In genomic region chr12:46898152-46898931, GRCh38 we compare ENCODE assay signal across 31 cellular contexts.
"Had no signal": no experiment of that assay in that cellular context is flagged by ENCODE, and none has a peak within 500 bp of the region (broad histone marks: within the 10 kb centered on the region; RNA-seq: fewer than 3 reads in every experiment).

No MANE protein-coding gene starts in this region.

- H3K36me3 Mint-ChIP-seq: activated naive CD4-positive, alpha-beta T cell treated with anti-CD3 and anti-CD28 coated beads, Interleukin-2, amount 10 ng/mL, durations not matched to agents 7 days and 5 days had no signal

- H3K4me1 Mint-ChIP-seq: central memory CD8-positive, alpha-beta T cell had no signal

- H3K9me3 ChIP-seq: ascending aorta, esophagus muscularis mucosa, gastrocnemius medialis, heart left ventricle had no signal

- H3K4me3 ChIP-seq: ascending aorta, coronary artery, dorsolateral prefrontal cortex, esophagus muscularis mucosa, gastrocnemius medialis, heart left ventricle had no signal

- H3K27me3 ChIP-seq: ascending aorta, brain microvascular endothelial cell, esophagus muscularis mucosa, foreskin keratinocyte, gastrocnemius medialis, heart left ventricle had no signal

- H3K4me3 Mint-ChIP-seq: activated B cell treated with CpG ODN at 0.5 μM for 24 hours; activated CD8-positive, alpha-beta T cell treated with anti-CD3 and anti-CD28 coated beads for 36 hours; activated naive CD4-positive, alpha-beta T cell treated with anti-CD3 and anti-CD28 coated beads, Interleukin-2, amount 10 ng/mL, durations not matched to agents 7 days and 5 days; activated naive CD8-positive, alpha-beta T cell treated with anti-CD3 and anti-CD28 coated beads, Interleukin-2, amount 10 ng/mL, durations not matched to agents 7 days and 5 days; central memory CD8-positive, alpha-beta T cell; dendritic cell treated with granulocyte-macrophage colony-stimulating factor and Interleukin-4, amounts not matched to agents 40 ng/mL and 50 ng/mL, for 4 days; endodermal cell; T-helper 17 cell; T-helper 2 cell treated with Interferon-gamma antibody and Interleukin-4, amounts not matched to agents 5 μg/mL and 100 μg/mL, for 36 hours had no signal

- DNase-seq: activated B cell treated with CpG ODN at 0.5 μM for 24 hours; activated CD4-positive, alpha-beta T cell treated with anti-CD3 and anti-CD28 coated beads for 48 hours; activated CD4-positive, alpha-beta T cell treated with anti-CD3 and anti-CD28 coated beads, Interleukin-2, amount 50 U/mL, for 1 hour; activated CD4-positive, alpha-beta T cell treated with anti-CD3 and anti-CD28 coated beads, Interleukin-2, amount 50 U/mL, for 48 hours; activated CD8-positive, alpha-beta memory T cell treated with anti-CD3 and anti-CD28 coated beads for 24 hours; activated CD8-positive, alpha-beta T cell treated with anti-CD3 and anti-CD28 coated beads for 36 hours; activated gamma-delta T cell; activated naive CD4-positive, alpha-beta T cell; activated naive CD4-positive, alpha-beta T cell treated with anti-CD3 and anti-CD28 coated beads, Interleukin-2, amount 10 ng/mL, durations not matched to agents 7 days and 5 days; activated naive CD8-positive, alpha-beta T cell treated with anti-CD3 and anti-CD28 coated beads, Interleukin-2, amount 10 ng/mL, durations not matched to agents 7 days and 5 days; activated T-cell treated with anti-CD3 and anti-CD28 coated beads, Interleukin-2, amount 50 U/mL, for 48 hours; brain microvascular endothelial cell; dorsolateral prefrontal cortex; effector memory CD4-positive, alpha-beta T cell; endodermal cell; foreskin keratinocyte; gastrocnemius medialis; glutamatergic neuron; heart left ventricle; T-helper 1 cell; T-helper 17 cell; T1000; WERI-Rb-1 had no signal

- ATAC-seq: activated CD4-positive, CD25-positive, alpha-beta regulatory T cell treated with anti-CD3 and anti-CD28 coated beads, Interleukin-2, amount 50 U/mL, for 24 hours; activated CD8-positive, alpha-beta T cell treated with anti-CD3 and anti-CD28 coated beads for 36 hours; activated naive CD4-positive, alpha-beta T cell treated with anti-CD3 and anti-CD28 coated beads, Interleukin-2, amount 50 U/mL, for 72 hours; foreskin keratinocyte; gastrocnemius medialis; heart left ventricle; T-helper 17 cell had no signal

- H3K27me3 Mint-ChIP-seq: activated CD8-positive, alpha-beta T cell treated with anti-CD3 and anti-CD28 coated beads for 36 hours; activated naive CD4-positive, alpha-beta T cell treated with anti-CD3 and anti-CD28 coated beads, Interleukin-2, amount 10 ng/mL, durations not matched to agents 7 days and 5 days; dendritic cell treated with granulocyte-macrophage colony-stimulating factor and Interleukin-4, amounts not matched to agents 40 ng/mL and 50 ng/mL, for 4 days had no signal

- H3K4me1 ChIP-seq: ascending aorta, esophagus muscularis mucosa, heart left ventricle had no signal

- H3K27ac Mint-ChIP-seq: activated B cell treated with CpG ODN at 0.5 μM for 24 hours; activated CD8-positive, alpha-beta T cell treated with anti-CD3 and anti-CD28 coated beads for 36 hours; activated naive CD4-positive, alpha-beta T cell treated with anti-CD3 and anti-CD28 coated beads, Interleukin-2, amount 10 ng/mL, durations not matched to agents 7 days and 5 days; activated naive CD4-positive, alpha-beta T cell treated with anti-CD3 and anti-CD28 coated beads, Interleukin-2, amount 50 U/mL, for 72 hours; activated naive CD8-positive, alpha-beta T cell treated with anti-CD3 and anti-CD28 coated beads, Interleukin-2, amount 10 ng/mL, durations not matched to agents 7 days and 5 days; dendritic cell treated with granulocyte-macrophage colony-stimulating factor and Interleukin-4, amounts not matched to agents 40 ng/mL and 50 ng/mL, for 4 days; endodermal cell; T-helper 17 cell; T-helper 2 cell treated with Interferon-gamma antibody and Interleukin-4, amounts not matched to agents 5 μg/mL and 100 μg/mL, for 36 hours had no signal

- H3K9me3 Mint-ChIP-seq: activated B cell treated with CpG ODN at 0.5 μM for 24 hours; activated naive CD4-positive, alpha-beta T cell treated with anti-CD3 and anti-CD28 coated beads, Interleukin-2, amount 10 ng/mL, durations not matched to agents 7 days and 5 days; central memory CD8-positive, alpha-beta T cell; endodermal cell had no signal

- H3K36me3 ChIP-seq: ascending aorta, brain microvascular endothelial cell, esophagus muscularis mucosa, gastrocnemius medialis, heart left ventricle, WERI-Rb-1 had no signal

- H3K27ac ChIP-seq: ascending aorta, brain microvascular endothelial cell, coronary artery, dorsolateral prefrontal cortex, esophagus muscularis mucosa, foreskin keratinocyte, gastrocnemius medialis, heart left ventricle, WERI-Rb-1 had no signal
